ENCODE assay signal across 8 cellular contexts in genomic region chr22:32378703-32379272, GRCh38. TPM values are rescaled to one million over a fixed set of nuclear protein-coding genes. Genes with fewer than 3 reads are reported as not detected.
DNase-seq lines count a peak whose midpoint lies in the region; ATAC-seq and TF ChIP-seq lines count a peak whose summit lies in the region.

No MANE protein-coding gene starts in this region.

- no peaks in the 10 kb centered on the region for H3K9me3 Mint-ChIP-seq in natural killer cell treated with Interleukin-12 subunit alpha and Interleukin-12 subunit beta and Interleukin-15 and Interleukin-18, amount 100 ng/mL, for 72 hours
- H3K9me3 Mint-ChIP-seq in natural killer cell (no peaks in the 10 kb centered on the region), nephron progenitor cell (no peaks in the 10 kb centered on the region)

- intact Hi-C loops in natural killer cell (cut with micrococcal nuclease) = no loop called here

- peak; percentile 8 to 13 for ATAC-seq in natural killer cell treated with Interleukin-12 subunit alpha and Interleukin-12 subunit beta and Interleukin-15 and Interleukin-18, amount 100 ng/mL, for 72 hours
- ATAC-seq in natural killer cell = no peak
- ATAC-seq in GM18909 (IDR thresholded peaks at IDR 0.05; ENCODE audit: poor library complexity, unreplicated experiment) = no peak

- H3K27ac Mint-ChIP-seq in natural killer cell treated with Interleukin-12 subunit alpha and Interleukin-12 subunit beta and Interleukin-15 and Interleukin-18, amount 100 ng/mL, for 72 hours = peak overlapping the region in 1 of 2 donors; percentile 42
- H3K27ac Mint-ChIP-seq in natural killer cell = no peak overlapping the region
- no peak overlapping the region for H3K27ac Mint-ChIP-seq in nephron progenitor cell

- H3K4me1 Mint-ChIP-seq in natural killer cell treated with Interleukin-12 subunit alpha and Interleukin-12 subunit beta and Interleukin-15 and Interleukin-18, amount 100 ng/mL, for 72 hours (ENCODE audit: low read depth in 2 of 2) = no peaks in the 10 kb centered on the region
- no peaks in the 10 kb centered on the region for H3K4me1 Mint-ChIP-seq in natural killer cell
- peaks cover 5% of the 10 kb centered on the region for H3K4me1 Mint-ChIP-seq in nephron progenitor cell

- H3K36me3 Mint-ChIP-seq in natural killer cell treated with Interleukin-12 subunit alpha and Interleukin-12 subunit beta and Interleukin-15 and Interleukin-18, amount 100 ng/mL, for 72 hours = no peaks in the 10 kb centered on the region
- H3K36me3 Mint-ChIP-seq in natural killer cell (no peaks in the 10 kb centered on the region), nephron progenitor cell (ENCODE audit: low read depth) (no peaks in the 10 kb centered on the region)

- no peak overlapping the region for H3K4me3 Mint-ChIP-seq in natural killer cell treated with Interleukin-12 subunit alpha and Interleukin-12 subunit beta and Interleukin-15 and Interleukin-18, amount 100 ng/mL, for 72 hours
- no peak overlapping the region for H3K4me3 Mint-ChIP-seq in natural killer cell
- H3K4me3 Mint-ChIP-seq in nephron progenitor cell = no peak overlapping the region

- TF ChIP-seq CTCF in natural killer cell (IDR thresholded peaks at IDR 0.05) (no peak), nephron progenitor cell (IDR thresholded peaks at IDR 0.05) (peak; percentile 65)

- no peak for DNase-seq in natural killer cell treated with Interleukin-12 subunit alpha and Interleukin-12 subunit beta and Interleukin-15 and Interleukin-18, amount 100 ng/mL, for 72 hours (ENCODE audit: low spot score)
- DNase-seq in natural killer cell (no peak), NCI-H446 treated with DMSO at 0.1 percent for 48 hours (lab: John Stamatoyannopoulos, UW) (peak; percentile 1), dermis blood vessel endothelial cell (peak; percentile 84), nephron progenitor cell (peak; percentile 62), OCI-M2 (lab: John Stamatoyannopoulos, UW; ENCODE audit: unreplicated experiment) (no peak), amniotic stem cell (lab: John Stamatoyannopoulos, UW) (no peak)

- H3K27me3 Mint-ChIP-seq in natural killer cell treated with Interleukin-12 subunit alpha and Interleukin-12 subunit beta and Interleukin-15 and Interleukin-18, amount 100 ng/mL, for 72 hours = no peaks in the 10 kb centered on the region
- H3K27me3 Mint-ChIP-seq in natural killer cell (ENCODE audit: low read depth in 2 of 2) = peaks cover 0 to 4% of the 10 kb centered on the region in 2 donors
- H3K27me3 Mint-ChIP-seq in nephron progenitor cell (ENCODE audit: low read depth, poor library complexity) = peaks cover 3% of the 10 kb centered on the region

RNA-seq across cellular contexts. Expression of gene RFPL3, which starts 21.1 kb away (rescaled TPM):
- not detected for total RNA-seq in natural killer cell treated with Interleukin-12 subunit alpha and Interleukin-12 subunit beta and Interleukin-15 and Interleukin-18, amount 100 ng/mL, for 72 hours
- total RNA-seq in natural killer cell (not detected), dermis blood vessel endothelial cell (not detected in 2 replicates)

RNA-seq across cellular contexts. Expression of gene RTCB, which starts 33.3 kb away (rescaled TPM):
- 100 to 1,000 TPM in 1 of 2 donors, 10 to 100 TPM in 1; 85.2 to 114 TPM for total RNA-seq in natural killer cell treated with Interleukin-12 subunit alpha and Interleukin-12 subunit beta and Interleukin-15 and Interleukin-18, amount 100 ng/mL, for 72 hours
- total RNA-seq in natural killer cell (10 to 100 TPM; 44.3 to 53.2 (median 46.6) TPM), dermis blood vessel endothelial cell (151 and 175 TPM in 2 replicates)

Comparison
In these comparisons a context has a peak if more than half of its experiments do, and no peak if none do; other contexts are left out.
1. ATAC-seq: peak in natural killer cell treated with Interleukin-12 subunit alpha and Interleukin-12 subunit beta and Interleukin-15 and Interleukin-18, amount 100 ng/mL, for 72 hours (2 of 2); none in natural killer cell (0 of 3) and GM18909 (single experiment).
2. DNase-seq: peak in NCI-H446 treated with DMSO at 0.1 percent for 48 hours (single experiment), dermis blood vessel endothelial cell (single experiment) and nephron progenitor cell (single experiment); none in natural killer cell treated with Interleukin-12 subunit alpha and Interleukin-12 subunit beta and Interleukin-15 and Interleukin-18, amount 100 ng/mL, for 72 hours (single experiment), natural killer cell (single experiment), OCI-M2 (single experiment) and amniotic stem cell (single experiment).